ENCODE assay signal across 9 cellular contexts in genomic region chr1:177561436-177561835, GRCh38.
"Had no signal": no experiment of that assay in that cellular context is flagged by ENCODE, and none has a peak within 500 bp of the region (broad histone marks: within the 10 kb centered on the region; RNA-seq: fewer than 3 reads in every experiment).

No MANE protein-coding gene starts in this region.

- H3K4me3 ChIP-seq: hepatocyte, upper lobe of left lung had no signal

- DNase-seq: activated CD4-positive, alpha-beta T cell treated with anti-CD3 and anti-CD28 coated beads, Interleukin-2, amount 50 U/mL, for 1 hour; activated CD4-positive, CD25-positive, alpha-beta regulatory T cell; activated effector memory CD4-positive, alpha-beta T cell treated with Interleukin-2 at 50 U/mL for 16 hours; brain microvascular endothelial cell; effector memory CD8-positive, alpha-beta T cell; stimulated activated naive CD8-positive, alpha-beta T cell treated with anti-CD3 and anti-CD28 coated beads, Interleukin-15, Interleukin-2, amounts not matched to agents 100 U/mL and 50 U/mL, for 24 hours; upper lobe of left lung had no signal

- ATAC-seq: effector memory CD8-positive, alpha-beta T cell; sciatic nerve; stimulated activated naive CD8-positive, alpha-beta T cell treated with anti-CD3 and anti-CD28 coated beads, Interleukin-15, Interleukin-2, amounts not matched to agents 100 U/mL and 50 U/mL, for 24 hours had no signal

- H3K36me3 ChIP-seq: brain microvascular endothelial cell, upper lobe of left lung had no signal

- H3K27me3 ChIP-seq: brain microvascular endothelial cell, hepatocyte, upper lobe of left lung had no signal

- H3K4me1 ChIP-seq: upper lobe of left lung had no signal

- H3K27ac ChIP-seq: brain microvascular endothelial cell, hepatocyte, upper lobe of left lung had no signal
